In genomic region chr22:50281957-50282356, GRCh38 we compare ENCODE assay signal across 11 cellular contexts. TPM values are rescaled to one million over a fixed set of nuclear protein-coding genes. Genes with fewer than 3 reads are reported as not detected.
DNase-seq lines count a peak whose midpoint lies in the region; ATAC-seq, FAIRE-seq and TF ChIP-seq lines count a peak whose summit lies in the region.
"Had no signal": no experiment of that assay in that cellular context is flagged by ENCODE, and none has a peak within 500 bp of the region (broad histone marks: within the 10 kb centered on the region; RNA-seq: fewer than 3 reads in every experiment).

No MANE protein-coding gene starts in this region.

- H2AFZ ChIP-seq in H1 (ENCODE audit: low read length) (no peak overlapping the region), neuronal stem cell (ENCODE audit: low read length) (no peak overlapping the region)

- TF ChIP-seq EP300 in H1 (IDR thresholded peaks at IDR 0.05; ENCODE audit: borderline replicate concordance in 1 of 2, low read depth in 2 of 2, low read length in 2 of 2), result no peak

- no peaks in the 10 kb centered on the region for H3K4me1 Mint-ChIP-seq in endodermal cell

- 95% methylated on average over 14 of the region's 25 CpGs; no CpG with 5 or more reads in 1 of the 2 experiments for WGBS in H1 (ENCODE audit: extremely low coverage in 1 of 2, insufficient coverage in 1 of 2, insufficient read length in 1 of 2, insufficient replicate concordance in 2 of 2, low coverage in 1 of 2, low lambda C conversion rate in 2 of 2, missing lambda C conversion rate in 1 of 2), 2 experiments
- WGBS in neuronal stem cell (ENCODE audit: extremely low coverage in 2 of 2, insufficient read length in 2 of 2, insufficient replicate concordance in 1 of 2), 2 donors, result no CpG with 5 or more reads among the region's 25 CpGs
- WGBS in endodermal cell (ENCODE audit: insufficient coverage in 1 of 2, insufficient read length in 1 of 2), 2 experiments, result 95 to 97% methylated on average over 16 to 25 of the region's 25 CpGs

- H3K9ac ChIP-seq in H1 (replicated peaks in 1 of 4; ENCODE audit: extremely low read depth in 1 of 4, low read depth in 3 of 4, low read length in 3 of 4), result no peak overlapping the region
- no peak overlapping the region for H3K9ac ChIP-seq in neuronal stem cell (ENCODE audit: low read depth, low read length, poor library complexity)
- H3K9ac ChIP-seq in endodermal cell (ENCODE audit: extremely low read depth, low read length, poor library complexity, severe bottlenecking), result no peak overlapping the region

- H3K56ac ChIP-seq in H1 (replicated peaks; ENCODE audit: insufficient read length, low read depth, low read length), result no peak overlapping the region

- peaks cover 0 to 10% of the 10 kb centered on the region in 2 experiments for H4K20me1 ChIP-seq in H1 (replicated peaks in 1 of 2; ENCODE audit: control insufficient read depth in 1 of 2, insufficient read depth in 2 of 2, low read length in 2 of 2)

- no peaks in the 10 kb centered on the region for H3K9me3 Mint-ChIP-seq in endodermal cell
- H3K9me3 Mint-ChIP-seq: activated T-cell treated with anti-CD3 and anti-CD28 coated beads, Interleukin-2, amount 50 U/mL, for 24 hours had no signal

- no peak for TF ChIP-seq RAD21 in H1 (IDR thresholded peaks at IDR 0.05 in 1 of 2, conservative IDR thresholded peaks at IDR 0.05 in 1 of 2; ENCODE audit: low read depth in 2 of 2, low read length in 2 of 2)

- FAIRE-seq in H1 (lab: Jason Lieb, UNC), result no peak

- no peak overlapping the region for H3K4me3 Mint-ChIP-seq in endodermal cell
- H3K4me3 Mint-ChIP-seq: activated T-cell treated with anti-CD3 and anti-CD28 coated beads, Interleukin-2, amount 50 U/mL, for 24 hours had no signal

- no peaks in the 10 kb centered on the region for H3K79me2 ChIP-seq in H1 (ENCODE audit: control insufficient read depth in 1 of 2, insufficient read depth in 2 of 2, low read length in 2 of 2)

- no peak for TF ChIP-seq CTCF in H1 (IDR thresholded peaks at IDR 0.05; ENCODE audit: control extremely low read depth in 1 of 3, insufficient read depth in 1 of 3, low read depth in 1 of 3, low read length in 3 of 3)
- TF ChIP-seq CTCF in endodermal cell (conservative IDR thresholded peaks at IDR 0.05), result no peak

- H3K79me1 ChIP-seq in H1 (ENCODE audit: low read depth, low read length) (no peaks in the 10 kb centered on the region), neuronal stem cell (ENCODE audit: low read depth, low read length) (peaks cover 10% of the 10 kb centered on the region)

- H3K36me3 Mint-ChIP-seq in endodermal cell (ENCODE audit: low read depth), result peaks cover 39% of the 10 kb centered on the region

- H3K4ac ChIP-seq in H1 (replicated peaks; ENCODE audit: insufficient read length, low read depth, low read length) (no peak overlapping the region), neuronal stem cell (ENCODE audit: low read length) (no peak overlapping the region)

- peaks cover 26 to 87% (median 41%) of the 10 kb centered on the region in 4 experiments for H3K36me3 ChIP-seq in H1 (ENCODE audit: control insufficient read depth in 2 of 4, insufficient read depth in 4 of 4, low read length in 3 of 4)
- peaks cover 71 to 93% of the 10 kb centered on the region in 2 donors for H3K36me3 ChIP-seq in neuronal stem cell (replicated peaks in 1 of 2; ENCODE audit: control insufficient read depth in 2 of 2, insufficient read depth in 2 of 2, low read length in 2 of 2)
- H3K36me3 ChIP-seq in endodermal cell (ENCODE audit: control insufficient read depth, insufficient read depth, low read length), result peaks cover 18% of the 10 kb centered on the region

- H3K27me3 ChIP-seq in H1 (replicated peaks in 1 of 4; ENCODE audit: control insufficient read depth in 3 of 4, extremely low read depth in 1 of 4, insufficient read depth in 3 of 4, low read length in 3 of 4), result no peaks in the 10 kb centered on the region
- no peaks in the 10 kb centered on the region for H3K27me3 ChIP-seq in neuronal stem cell (ENCODE audit: control insufficient read depth in 3 of 3, insufficient read depth in 3 of 3, low read depth in 1 of 3, low read length in 3 of 3)
- H3K27me3 ChIP-seq in endodermal cell (ENCODE audit: control insufficient read depth, insufficient read depth, low read length, poor library complexity, severe bottlenecking), result no peaks in the 10 kb centered on the region
- H3K27me3 ChIP-seq: ascending aorta had no signal

- POLR2A ChIA-PET in H1 (lab: Charles Lee; ENCODE audit: partially characterized antibody), result interaction anchor here (1.0 to 1.2 kb wide), 3 partner anchors 9 to 161 kb away, joined by 3 to 6 read pairs (median 4); no protein-coding TSS in a partner anchor

- H3K27ac ChIP-seq in H1 (ENCODE audit: low read depth, low read length) (0 out of 2 replicates have a peak overlapping the region, but pooled peaks have one; percentile 24), neuronal stem cell (replicated peaks; ENCODE audit: low read length) (no peak overlapping the region), endodermal cell (ENCODE audit: low read depth, low read length) (no peak overlapping the region)
- H3K27ac ChIP-seq: ascending aorta had no signal

- H2BK5ac ChIP-seq in H1 (ENCODE audit: low read depth, low read length) (no peak overlapping the region), neuronal stem cell (ENCODE audit: low read length) (no peak overlapping the region)

- H3K9me3 ChIP-seq in H1 (ENCODE audit: insufficient read depth in 2 of 2, low read depth in 1 of 2, low read length in 1 of 2) (peaks cover 0 to 6% of the 10 kb centered on the region in 2 experiments; a peak in 1 of 4 replicates), neuronal stem cell (replicated peaks in 1 of 2; ENCODE audit: control insufficient read depth in 2 of 2, insufficient read depth in 1 of 2, low read depth in 1 of 2, low read length in 2 of 2) (no peaks in the 10 kb centered on the region), endodermal cell (ENCODE audit: control insufficient read depth, low read length) (no peaks in the 10 kb centered on the region)
- H3K9me3 ChIP-seq: ascending aorta had no signal

- H3K27me3 Mint-ChIP-seq in endodermal cell (ENCODE audit: insufficient read depth), result no peaks in the 10 kb centered on the region
- H3K27me3 Mint-ChIP-seq: activated T-cell treated with anti-CD3 and anti-CD28 coated beads, Interleukin-2, amount 50 U/mL, for 24 hours had no signal

- no peak overlapping the region for H2BK120ac ChIP-seq in H1 (replicated peaks; ENCODE audit: low read depth, low read length)
- H2BK120ac ChIP-seq in neuronal stem cell (ENCODE audit: low read depth, low read length), result no peak overlapping the region

- H3K4me3 ChIP-seq in H1 (ENCODE audit: extremely low read depth in 1 of 4, insufficient read depth in 2 of 4, low read depth in 3 of 4, low read length in 4 of 4) (no peak overlapping the region), neuronal stem cell (ENCODE audit: low read length in 2 of 2) (no peak overlapping the region), endodermal cell (ENCODE audit: low read length) (no peak overlapping the region)
- H3K4me3 ChIP-seq: ascending aorta had no signal

- CTCF ChIA-PET in H1 (lab: Charles Lee; ENCODE audit: partially characterized antibody), result interaction anchor here (1.2 to 3.5 kb wide), 4 partner anchors 9 to 59 kb away, joined by 3 to 11 read pairs (median 5); no protein-coding TSS in a partner anchor

- H4K91ac ChIP-seq in H1 (replicated peaks; ENCODE audit: insufficient read length, low read length) (no peak overlapping the region), neuronal stem cell (ENCODE audit: low read depth, low read length, poor library complexity) (no peak overlapping the region)

- no peak overlapping the region for H3K27ac Mint-ChIP-seq in endodermal cell
- H3K27ac Mint-ChIP-seq: activated T-cell treated with anti-CD3 and anti-CD28 coated beads, Interleukin-2, amount 50 U/mL, for 24 hours had no signal

- H2BK15ac ChIP-seq in H1 (ENCODE audit: low read length) (no peak overlapping the region), neuronal stem cell (ENCODE audit: low read length) (no peak overlapping the region)

- H3K4me1 ChIP-seq in H1 (replicated peaks in 1 of 4; ENCODE audit: control insufficient read depth in 3 of 4, insufficient read depth in 4 of 4, low read length in 3 of 4), result peaks cover 0 to 2% (median 0%) of the 10 kb centered on the region in 4 experiments; a peak in 2 of 7 replicates
- no peaks in the 10 kb centered on the region for H3K4me1 ChIP-seq in neuronal stem cell (ENCODE audit: control insufficient read depth in 2 of 2, insufficient read depth in 1 of 2, low read depth in 1 of 2, low read length in 2 of 2)
- H3K4me1 ChIP-seq in endodermal cell (ENCODE audit: control insufficient read depth, insufficient read depth, low read length), result no peaks in the 10 kb centered on the region
- H3K4me1 ChIP-seq: ascending aorta had no signal

- H4K8ac ChIP-seq in H1 (ENCODE audit: extremely low read depth, insufficient read depth, low read length) (no peak overlapping the region; the same call in 1 of the 2 replicates), neuronal stem cell (ENCODE audit: low read depth, low read length) (no peak overlapping the region)

- H3K14ac ChIP-seq in H1 (ENCODE audit: insufficient read length) (no peak overlapping the region), neuronal stem cell (ENCODE audit: low read length) (no peak overlapping the region)

- H2BK12ac ChIP-seq in H1 (ENCODE audit: low read depth, low read length) (no peak overlapping the region), neuronal stem cell (ENCODE audit: low read length) (no peak overlapping the region)

- ATAC-seq in HG02870 (IDR thresholded peaks at IDR 0.05; ENCODE audit: unreplicated experiment), result no peak
- ATAC-seq: activated CD4-positive, CD25-positive, alpha-beta regulatory T cell treated with anti-CD3 and anti-CD28 coated beads, Interleukin-2, amount 50 U/mL, for 24 hours had no signal

- no peak overlapping the region for H2BK20ac ChIP-seq in H1 (ENCODE audit: low read length)

- no peak for TF ChIP-seq POLR2A in H1 (IDR thresholded peaks at IDR 0.05; ENCODE audit: control extremely low read depth in 1 of 2, low read depth in 2 of 2, low read length in 2 of 2)

- no peak overlapping the region for H4K5ac ChIP-seq in H1 (ENCODE audit: insufficient read length, low read depth, low read length)

- no peaks in the 10 kb centered on the region for H3K23me2 ChIP-seq in H1 (ENCODE audit: low read depth, low read length)

- DNase-seq in Daoy (ENCODE audit: low read depth) (peak; percentile 26), H1 (ENCODE audit: low read depth in 1 of 2, low spot score in 2 of 2) (no peak), neuronal stem cell (ENCODE audit: low spot score) (no peak), Ammon's horn (ENCODE audit: low spot score) (no peak), endodermal cell (no peak)
- DNase-seq: activated T-cell treated with anti-CD3 and anti-CD28 coated beads, Interleukin-2, amount 50 U/mL, for 24 hours; DMS79; NCI-H82 had no signal

- H3K4me2 ChIP-seq in H1 (ENCODE audit: insufficient read depth in 1 of 2, low read depth in 2 of 2, low read length in 2 of 2) (no peak overlapping the region), neuronal stem cell (ENCODE audit: insufficient read depth, low read length, poor library complexity, severe bottlenecking) (no peak overlapping the region)

- H2AK5ac ChIP-seq in H1 (ENCODE audit: low read depth, low read length), result no peak overlapping the region
- no peak overlapping the region for H2AK5ac ChIP-seq in neuronal stem cell (ENCODE audit: low read depth, low read length)

- H3K23ac ChIP-seq in H1 (ENCODE audit: insufficient read length) (no peak overlapping the region), neuronal stem cell (ENCODE audit: low read depth, low read length, poor library complexity) (peak overlapping the region; percentile 43)

- H3K18ac ChIP-seq in H1 (ENCODE audit: extremely low read depth, low read length) (no peak overlapping the region), neuronal stem cell (ENCODE audit: low read length) (no peak overlapping the region)

RNA-seq across cellular contexts. Expression of gene MAPK11, which starts 11.8 kb away (rescaled TPM):
- 1.3 and 4.8 TPM in 2 replicates for total RNA-seq in Daoy (2014; rRNA removed; shearing (Covaris generic))
- total RNA-seq in H1 (2021; fragmentation: NEBNext Ultra II Directional; extraction: Animal tissue kit (Norgen Biotek cat#: 25700)), result 1.5 TPM in 2 replicates
- 0.70 and 1.5 TPM in 2 replicates for polyA plus RNA-seq in H1 (2011; rRNA removed)
- 1.1 TPM for polyA plus RNA-seq in H1 (2011; cell fraction: cytosol; rRNA removed)
- 4.6 TPM for polyA plus RNA-seq in H1 (2011; cell fraction: nucleus; rRNA removed)
- polyA plus RNA-seq in H1 (2012, experiment 1 of 2), result 0.36 to 1.7 TPM (median 1.1 TPM) in 4 replicates
- polyA plus RNA-seq in H1 (2012, experiment 2 of 2), result 0.45 TPM
- polyA plus RNA-seq in H1 (2013, experiment 1 of 2), result 0.87 TPM
- 0.96 TPM for polyA plus RNA-seq in H1 (2013, experiment 2 of 2)
- 0.57 and 0.68 TPM in 2 replicates for polyA minus RNA-seq in H1 (2011; rRNA and poly(A)+ RNA removed)
- not detected for polyA minus RNA-seq in H1 (2011; cell fraction: cytosol; rRNA and poly(A)+ RNA removed)
- polyA minus RNA-seq in H1 (2011; cell fraction: nucleus; rRNA and poly(A)+ RNA removed), result 1.00 TPM
- polyA plus RNA-seq in neuronal stem cell (2013, experiment 1 of 2), result 4.0 TPM
- polyA plus RNA-seq in neuronal stem cell (2013, experiment 2 of 2), result 3.6 TPM
- total RNA-seq in endodermal cell, result under 1 TPM; 0.33 to 0.40 TPM
- 8.8 TPM for polyA plus RNA-seq in endodermal cell (2013, experiment 1 of 2)
- 8.3 TPM for polyA plus RNA-seq in endodermal cell (2013, experiment 2 of 2)

RNA-seq across cellular contexts. Expression of gene MAPK12, which starts 20.5 kb away (rescaled TPM):
- total RNA-seq in Daoy (2014; rRNA removed; shearing (Covaris generic)), result 14.6 and 16.9 TPM in 2 replicates
- 15.6 and 20.3 TPM in 2 replicates for total RNA-seq in H1 (2021; fragmentation: NEBNext Ultra II Directional; extraction: Animal tissue kit (Norgen Biotek cat#: 25700))
- 17.3 and 25.9 TPM in 2 replicates for polyA plus RNA-seq in H1 (2011; rRNA removed)
- polyA plus RNA-seq in H1 (2011; cell fraction: cytosol; rRNA removed), result 24.5 TPM
- polyA plus RNA-seq in H1 (2011; cell fraction: nucleus; rRNA removed), result 83.3 TPM
- 13.2 to 20.0 TPM (median 18.2 TPM) in 4 replicates for polyA plus RNA-seq in H1 (2012, experiment 1 of 2)
- 15.2 TPM for polyA plus RNA-seq in H1 (2012, experiment 2 of 2)
- 14.5 TPM for polyA plus RNA-seq in H1 (2013, experiment 1 of 2)
- polyA plus RNA-seq in H1 (2013, experiment 2 of 2), result 11.9 TPM
- polyA minus RNA-seq in H1 (2011; rRNA and poly(A)+ RNA removed), result 8.8 and 9.6 TPM in 2 replicates
- polyA minus RNA-seq in H1 (2011; cell fraction: cytosol; rRNA and poly(A)+ RNA removed), result 11.2 TPM
- 19.5 TPM for polyA minus RNA-seq in H1 (2011; cell fraction: nucleus; rRNA and poly(A)+ RNA removed)
- 28.8 TPM for polyA plus RNA-seq in neuronal stem cell (2013, experiment 1 of 2)
- 28.1 TPM for polyA plus RNA-seq in neuronal stem cell (2013, experiment 2 of 2)
- total RNA-seq in endodermal cell, result 10 to 100 TPM; 46.5 to 57.0 TPM
- 14.6 TPM for polyA plus RNA-seq in endodermal cell (2013, experiment 1 of 2)
- polyA plus RNA-seq in endodermal cell (2013, experiment 2 of 2), result 13.5 TPM

RNA-seq across cellular contexts. Expression of gene PLXNB2, which starts 25.5 kb away (rescaled TPM):
- 35.8 and 42.4 TPM in 2 replicates for total RNA-seq in Daoy (2014; rRNA removed; shearing (Covaris generic))
- total RNA-seq in H1 (2021; fragmentation: NEBNext Ultra II Directional; extraction: Animal tissue kit (Norgen Biotek cat#: 25700)), result 92.8 and 106 TPM in 2 replicates
- polyA plus RNA-seq in H1 (2011; rRNA removed), result 58.3 and 83.3 TPM in 2 replicates
- polyA plus RNA-seq in H1 (2011; cell fraction: cytosol; rRNA removed), result 58.5 TPM
- 226 TPM for polyA plus RNA-seq in H1 (2011; cell fraction: nucleus; rRNA removed)
- polyA plus RNA-seq in H1 (2012, experiment 1 of 2), result 63.1 to 97.9 TPM (median 90.3 TPM) in 4 replicates
- 97.7 TPM for polyA plus RNA-seq in H1 (2012, experiment 2 of 2)
- 115 TPM for polyA plus RNA-seq in H1 (2013, experiment 1 of 2)
- 92.5 TPM for polyA plus RNA-seq in H1 (2013, experiment 2 of 2)
- polyA minus RNA-seq in H1 (2011; rRNA and poly(A)+ RNA removed), result 71.0 and 71.3 TPM in 2 replicates
- 70.6 TPM for polyA minus RNA-seq in H1 (2011; cell fraction: cytosol; rRNA and poly(A)+ RNA removed)
- 62.9 TPM for polyA minus RNA-seq in H1 (2011; cell fraction: nucleus; rRNA and poly(A)+ RNA removed)
- 71.0 TPM for polyA plus RNA-seq in neuronal stem cell (2013, experiment 1 of 2)
- 69.8 TPM for polyA plus RNA-seq in neuronal stem cell (2013, experiment 2 of 2)
- total RNA-seq in endodermal cell, result 10 to 100 TPM; 94.7 to 97.7 TPM
- 108 TPM for polyA plus RNA-seq in endodermal cell (2013, experiment 1 of 2)
- polyA plus RNA-seq in endodermal cell (2013, experiment 2 of 2), result 109 TPM

RNA-seq across cellular contexts. Expression of gene HDAC10, which starts 30.9 kb away (rescaled TPM):
- 5.1 and 18.1 TPM in 2 replicates for total RNA-seq in Daoy (2014; rRNA removed; shearing (Covaris generic))
- total RNA-seq in H1 (2021; fragmentation: NEBNext Ultra II Directional; extraction: Animal tissue kit (Norgen Biotek cat#: 25700)), result 21.2 and 26.4 TPM in 2 replicates
- polyA plus RNA-seq in H1 (2011; rRNA removed), result 11.2 and 18.8 TPM in 2 replicates
- 11.2 TPM for polyA plus RNA-seq in H1 (2011; cell fraction: cytosol; rRNA removed)
- polyA plus RNA-seq in H1 (2011; cell fraction: nucleus; rRNA removed), result 131 TPM
- polyA plus RNA-seq in H1 (2012, experiment 1 of 2), result 13.3 to 28.3 TPM (median 25.5 TPM) in 4 replicates
- 14.3 TPM for polyA plus RNA-seq in H1 (2012, experiment 2 of 2)
- 11.9 TPM for polyA plus RNA-seq in H1 (2013, experiment 1 of 2)
- 11.8 TPM for polyA plus RNA-seq in H1 (2013, experiment 2 of 2)
- 6.1 and 7.2 TPM in 2 replicates for polyA minus RNA-seq in H1 (2011; rRNA and poly(A)+ RNA removed)
- polyA minus RNA-seq in H1 (2011; cell fraction: cytosol; rRNA and poly(A)+ RNA removed), result 11.4 TPM
- polyA minus RNA-seq in H1 (2011; cell fraction: nucleus; rRNA and poly(A)+ RNA removed), result 34.8 TPM
- 20.1 TPM for polyA plus RNA-seq in neuronal stem cell (2013, experiment 1 of 2)
- polyA plus RNA-seq in neuronal stem cell (2013, experiment 2 of 2), result 18.8 TPM
- 10 to 100 TPM; 57.2 to 62.8 TPM for total RNA-seq in endodermal cell
- 33.2 TPM for polyA plus RNA-seq in endodermal cell (2013, experiment 1 of 2)
- 25.5 TPM for polyA plus RNA-seq in endodermal cell (2013, experiment 2 of 2)

RNA-seq across cellular contexts. Expression of gene TUBGCP6, which starts 37.1 kb away (rescaled TPM):
- 9.0 and 17.3 TPM in 2 replicates for total RNA-seq in Daoy (2014; rRNA removed; shearing (Covaris generic))
- 23.5 and 24.7 TPM in 2 replicates for total RNA-seq in H1 (2021; fragmentation: NEBNext Ultra II Directional; extraction: Animal tissue kit (Norgen Biotek cat#: 25700))
- polyA plus RNA-seq in H1 (2011; rRNA removed), result 24.2 and 33.6 TPM in 2 replicates
- polyA plus RNA-seq in H1 (2011; cell fraction: cytosol; rRNA removed), result 23.5 TPM
- polyA plus RNA-seq in H1 (2011; cell fraction: nucleus; rRNA removed), result 176 TPM
- polyA plus RNA-seq in H1 (2012, experiment 1 of 2), result 18.5 to 28.4 TPM (median 26.1 TPM) in 4 replicates
- polyA plus RNA-seq in H1 (2012, experiment 2 of 2), result 17.2 TPM
- polyA plus RNA-seq in H1 (2013, experiment 1 of 2), result 14.6 TPM
- 13.0 TPM for polyA plus RNA-seq in H1 (2013, experiment 2 of 2)
- polyA minus RNA-seq in H1 (2011; rRNA and poly(A)+ RNA removed), result 14.8 and 14.9 TPM in 2 replicates
- 13.8 TPM for polyA minus RNA-seq in H1 (2011; cell fraction: cytosol; rRNA and poly(A)+ RNA removed)
- polyA minus RNA-seq in H1 (2011; cell fraction: nucleus; rRNA and poly(A)+ RNA removed), result 34.9 TPM
- polyA plus RNA-seq in neuronal stem cell (2013, experiment 1 of 2), result 12.1 TPM
- 12.1 TPM for polyA plus RNA-seq in neuronal stem cell (2013, experiment 2 of 2)
- 10 to 100 TPM; 43.7 to 46.0 TPM for total RNA-seq in endodermal cell
- 39.7 TPM for polyA plus RNA-seq in endodermal cell (2013, experiment 1 of 2)
- 35.7 TPM for polyA plus RNA-seq in endodermal cell (2013, experiment 2 of 2)
